In genomic region chr1:30798954-30799491, GRCh38 we compare ENCODE assay signal across 25 cellular contexts. TPM values are rescaled to one million over a fixed set of nuclear protein-coding genes. Genes with fewer than 3 reads are reported as not detected.
DNase-seq lines count a peak whose midpoint lies in the region; ATAC-seq and TF ChIP-seq lines count a peak whose summit lies in the region.
"Had no signal": no experiment of that assay in that cellular context is flagged by ENCODE, and none has a peak within 500 bp of the region (broad histone marks: within the 10 kb centered on the region; RNA-seq: fewer than 3 reads in every experiment).

No MANE protein-coding gene starts in this region.

- peaks cover 6 to 7% of the 10 kb centered on the region in 2 donors for H3K27me3 Mint-ChIP-seq in T-cell

- H3K9me2 ChIP-seq in Loucy (replicated peaks; ENCODE audit: low read depth, low read length), result no peaks in the 10 kb centered on the region

- no peaks in the 10 kb centered on the region for H3K36me3 ChIP-seq in Loucy (ENCODE audit: insufficient read depth, low read length)
- no peaks in the 10 kb centered on the region for H3K36me3 ChIP-seq in adrenal gland (replicated peaks in 1 of 2)
- no peaks in the 10 kb centered on the region for H3K36me3 ChIP-seq in spleen
- H3K36me3 ChIP-seq: BLaER1 treated with 17β-estradiol and CSF1 and Interleukin-3, amounts not matched to agents 10 nM and 100 nM; ovary; SJCRH30; vagina had no signal

- H3F3A ChIP-seq in Loucy (ENCODE audit: low read depth), result no peaks in the 10 kb centered on the region

- peak in 1 of 7 donors; percentile 57 for DNase-seq in adrenal gland
- DNase-seq in spleen, result no peak
- no peak for DNase-seq in 8988T
- DNase-seq in T-cell, result no peak
- no peak for DNase-seq in activated CD4-positive, alpha-beta T cell treated with anti-CD3 and anti-CD28 coated beads, Interleukin-2, amount 50 U/mL, for 4 hours
- DNase-seq: activated CD4-positive, alpha-beta T cell treated with anti-CD3 and anti-CD28 coated beads for 1 hour; activated gamma-delta T cell treated with Interleukin-2 at 50 U/mL for 16 hours; activated naive CD8-positive, alpha-beta T cell treated with anti-CD3 and anti-CD28 coated beads, Interleukin-2, amount 50 U/mL, for 24 hours; activated T-cell treated with anti-CD3 and anti-CD28 coated beads, Interleukin-2, amount 50 U/mL, for 24 hours; Caco-2; DMS79 treated with DMSO at 0.1 percent for 48 hours; IMR-90; kidney glomerular epithelial cell; natural killer cell; NCI-H1105 treated with DMSO at 0.1 percent for 48 hours; ovary had no signal

- H3K27ac ChIP-seq in adrenal gland (peak overlapping the region; percentile 90 to 99 (median 94)), layer of hippocampus (ENCODE audit: low read depth, low read length) (peak overlapping the region; percentile 22), spleen (peak overlapping the region in 7 of 8 donors; percentile 46 to 82 (median 71))
- H3K27ac ChIP-seq: ovary, SJCRH30, vagina had no signal

- no peak for TF ChIP-seq CTCF in Loucy (conservative IDR thresholded peaks at IDR 0.05; ENCODE audit: low read length)
- no peak for TF ChIP-seq CTCF in adrenal gland (IDR thresholded peaks at IDR 0.05)
- TF ChIP-seq CTCF in spleen (IDR thresholded peaks at IDR 0.05 in 8 of 11, conservative IDR thresholded peaks at IDR 0.05 in 3 of 11), result no peak

- peaks cover 4 to 6% (median 4%) of the 10 kb centered on the region in 3 donors for H3K4me1 Mint-ChIP-seq in T-cell

- no peak overlapping the region for H3K4me3 Mint-ChIP-seq in T-cell
- H3K4me3 Mint-ChIP-seq: activated naive CD8-positive, alpha-beta T cell treated with anti-CD3 and anti-CD28 coated beads, Interleukin-2, amount 50 U/mL, for 24 hours; activated T-cell treated with anti-CD3 and anti-CD28 coated beads, Interleukin-2, amount 50 U/mL, for 24 hours; brain; mesothelial cell of epicardium; natural killer cell had no signal

- H3K27me3 ChIP-seq in Loucy (ENCODE audit: insufficient read depth, low read length, poor library complexity, severe bottlenecking) (peaks cover 5% of the 10 kb centered on the region), adrenal gland (no peaks in the 10 kb centered on the region), layer of hippocampus (ENCODE audit: control insufficient read depth, insufficient read depth, low read length) (no peaks in the 10 kb centered on the region), spleen (replicated peaks in 1 of 7) (peaks cover 0 to 14% (median 0%) of the 10 kb centered on the region in 7 donors)
- H3K27me3 ChIP-seq: ovary, SJCRH30, vagina had no signal

- no peaks in the 10 kb centered on the region for H3K9me3 Mint-ChIP-seq in T-cell
- H3K9me3 Mint-ChIP-seq: activated naive CD8-positive, alpha-beta T cell treated with anti-CD3 and anti-CD28 coated beads, Interleukin-2, amount 50 U/mL, for 24 hours; activated T-cell treated with anti-CD3 and anti-CD28 coated beads, Interleukin-2, amount 50 U/mL, for 24 hours; mesothelial cell of epicardium; natural killer cell had no signal

- no peak for TF ChIP-seq POLR2A in adrenal gland (IDR thresholded peaks at IDR 0.05)
- no peak for TF ChIP-seq POLR2A in spleen (IDR thresholded peaks at IDR 0.05)

- ATAC-seq in T-cell (replicated peaks in 1 of 4) (no peak), GM18502 (IDR thresholded peaks at IDR 0.05; ENCODE audit: poor library complexity, unreplicated experiment) (no peak)
- ATAC-seq: activated naive CD8-positive, alpha-beta T cell treated with anti-CD3 and anti-CD28 coated beads, Interleukin-2, amount 50 U/mL, for 24 hours had no signal

- H3K4me1 ChIP-seq in Loucy (ENCODE audit: insufficient read depth, low read length, poor library complexity, severe bottlenecking) (peaks cover 12% of the 10 kb centered on the region), adrenal gland (replicated peaks in 1 of 2) (peaks cover 30 to 42% of the 10 kb centered on the region in 2 donors), spleen (peaks cover 8 to 53% (median 39%) of the 10 kb centered on the region in 6 donors)
- H3K4me1 ChIP-seq: Caco-2, vagina had no signal

- WGBS in adrenal gland, 4 donors, result 35 to 73% (median 47%) methylated on average over 2 of the region's 2 CpGs
- 61 to 90% (median 80%) methylated on average over 2 of the region's 2 CpGs for WGBS in spleen, 5 donors

- peak overlapping the region; percentile 27 for H3K9ac ChIP-seq in Loucy (ENCODE audit: low read depth, low read length, poor library complexity, severe bottlenecking)

- CTCF ChIA-PET in T-cell (lab: Charles Lee), result interaction anchor here in 1 of 2 donors (0.8 kb wide), 1 partner anchor 113 kb away, joined by 3 read pairs; no protein-coding TSS in a partner anchor

- H4K20me1 ChIP-seq in Loucy (ENCODE audit: insufficient read depth, low read length, poor library complexity, severe bottlenecking), result no peaks in the 10 kb centered on the region

- intact Hi-C loops in adrenal gland (cut with DNase I), result no loop called here
- intact Hi-C loops in spleen (cut with DNase I; ENCODE audit: low total_unique reads), result no loop called here

- H3K27ac Mint-ChIP-seq in T-cell, result no peak overlapping the region
- H3K27ac Mint-ChIP-seq: activated naive CD8-positive, alpha-beta T cell treated with anti-CD3 and anti-CD28 coated beads, Interleukin-2, amount 50 U/mL, for 24 hours; activated T-cell treated with anti-CD3 and anti-CD28 coated beads, Interleukin-2, amount 50 U/mL, for 24 hours; mesothelial cell of epicardium; natural killer cell had no signal

- POLR2A ChIA-PET in T-cell (lab: Charles Lee), result interaction anchor here in 1 of 2 donors (0.7 kb wide), 1 partner anchor 74 kb away, joined by 14 read pairs; no protein-coding TSS in a partner anchor

- no peaks in the 10 kb centered on the region for H3K36me3 Mint-ChIP-seq in T-cell
- H3K36me3 Mint-ChIP-seq: brain, mesothelial cell of epicardium, natural killer cell had no signal

- H2AFZ ChIP-seq in Loucy (ENCODE audit: low read length), result no peak overlapping the region

- H3K79me2 ChIP-seq in Loucy (ENCODE audit: insufficient read depth, low read length), result no peaks in the 10 kb centered on the region

- peak overlapping the region; percentile 34 for H3K4me2 ChIP-seq in Loucy (ENCODE audit: low read depth, low read length, poor library complexity, severe bottlenecking)

- H3K4me3 ChIP-seq in Loucy (ENCODE audit: low read length, poor library complexity, severe bottlenecking) (no peak overlapping the region), adrenal gland (no peak overlapping the region), spleen (no peak overlapping the region)
- H3K4me3 ChIP-seq: BLaER1 treated with 17β-estradiol and CSF1 and Interleukin-3, amounts not matched to agents 10 nM and 100 nM; ovary; SJCRH30; vagina had no signal

- no peaks in the 10 kb centered on the region for H3K9me3 ChIP-seq in Loucy (ENCODE audit: insufficient read depth, low read depth, low read length)
- no peaks in the 10 kb centered on the region for H3K9me3 ChIP-seq in adrenal gland (replicated peaks in 1 of 3)
- H3K9me3 ChIP-seq in spleen, result no peaks in the 10 kb centered on the region
- H3K9me3 ChIP-seq: BLaER1 treated with 17β-estradiol and CSF1 and Interleukin-3, amounts not matched to agents 10 nM and 100 nM; Caco-2; ovary; SJCRH30; vagina had no signal

RNA-seq across cellular contexts. Expression of gene LAPTM5, which starts 41.4 kb away (rescaled TPM):
- total RNA-seq in adrenal gland (100 to 1,000 TPM in 5 of 8 donors, 10 to 100 TPM in 3; 24.0 to 176 (median 130) TPM), spleen (100 to 1,000 TPM; 473 to 747 (median 586) TPM), T-cell (100 to 1,000 TPM; 529 to 586 (median 559) TPM)
- polyA plus RNA-seq in adrenal gland (100 to 1,000 TPM in 1 of 3 donors, 10 to 100 TPM in 2; 85.9 to 177 (median 97.1) TPM), spleen (100 to 1,000 TPM; 419 to 691 (median 502) TPM)
- total RNA-seq: Caco-2, IMR-90, mesothelial cell of epicardium, NCI-H460 had no signal

Comparison
In these comparisons a context has a peak if more than half of its experiments do, and no peak if none do; other contexts are left out.
1. H3K27ac ChIP-seq: peak in every context shown above with its lines; median percentile 94 in adrenal gland; 71 in spleen; 22 in layer of hippocampus.